In genomic region chr3:131540821-131541220, GRCh38 we compare ENCODE assay signal across 25 cellular contexts.
"Had no signal": no experiment of that assay in that cellular context is flagged by ENCODE, and none has a peak within 500 bp of the region (broad histone marks: within the 10 kb centered on the region; RNA-seq: fewer than 3 reads in every experiment).

No MANE protein-coding gene starts in this region.

- H3K9ac ChIP-seq: parathyroid adenoma had no signal

- H3K36me3 ChIP-seq: neutrophil, suprapubic skin, thoracic aorta, tibial artery, upper lobe of right lung had no signal

- H3K4me3 ChIP-seq: left ventricle myocardium inferior, lung, mucosa of descending colon, skin epidermis, suprapubic skin, thoracic aorta, tibial artery, upper lobe of right lung had no signal

- H3K27ac ChIP-seq: left ventricle myocardium inferior, neutrophil, parathyroid adenoma, skin epidermis, suprapubic skin, thoracic aorta, tibial artery, upper lobe of right lung had no signal

- DNase-seq: head of caudate nucleus; hippocampal formation; left ventricle myocardium inferior; midbrain; mucosa of descending colon; naive thymus-derived CD4-positive, alpha-beta T cell; occipital lobe; retina; right cardiac atrium; stimulated activated CD4-positive, alpha-beta T cell treated with anti-CD3 and anti-CD28 coated beads, Interleukin-12 subunit alpha, Interleukin-12 subunit beta, amount 100 ng/mL, for 4 hours; stimulated activated CD4-positive, alpha-beta T cell treated with anti-CD3 and anti-CD28 coated beads, Interleukin-15, amount 100 ng/mL, for 24 hours; stimulated activated CD4-positive, alpha-beta T cell treated with anti-CD3 and anti-CD28 coated beads, Interleukin-4, amount 100 ng/mL, for 24 hours; stimulated activated naive CD4-positive, alpha-beta T cell; tibial artery; trophoblast cell; upper lobe of right lung had no signal

- H3K27me3 ChIP-seq: suprapubic skin, tibial artery, upper lobe of right lung had no signal

- H3K9me3 ChIP-seq: mucosa of descending colon, neutrophil, suprapubic skin, thoracic aorta, tibial artery, upper lobe of right lung had no signal

- ATAC-seq: mucosa of descending colon; naive thymus-derived CD4-positive, alpha-beta T cell; natural killer cell treated with Interleukin-12 subunit alpha and Interleukin-12 subunit beta and Interleukin-15 and Interleukin-18, amount 100 ng/mL, for 72 hours; right cardiac atrium; sciatic nerve; stimulated activated effector memory CD8-positive, alpha-beta T cell treated with anti-CD3 and anti-CD28 coated beads, Interleukin-12 subunit alpha, Interleukin-12 subunit beta, amount 100 ng/mL, for 72 hours; upper lobe of right lung had no signal

- H3K4me1 ChIP-seq: parathyroid adenoma, suprapubic skin, upper lobe of right lung had no signal

- H2AFZ ChIP-seq: parathyroid adenoma had no signal
